1 cellular context compared by ENCODE assay signal in the genomic region with DNA sequence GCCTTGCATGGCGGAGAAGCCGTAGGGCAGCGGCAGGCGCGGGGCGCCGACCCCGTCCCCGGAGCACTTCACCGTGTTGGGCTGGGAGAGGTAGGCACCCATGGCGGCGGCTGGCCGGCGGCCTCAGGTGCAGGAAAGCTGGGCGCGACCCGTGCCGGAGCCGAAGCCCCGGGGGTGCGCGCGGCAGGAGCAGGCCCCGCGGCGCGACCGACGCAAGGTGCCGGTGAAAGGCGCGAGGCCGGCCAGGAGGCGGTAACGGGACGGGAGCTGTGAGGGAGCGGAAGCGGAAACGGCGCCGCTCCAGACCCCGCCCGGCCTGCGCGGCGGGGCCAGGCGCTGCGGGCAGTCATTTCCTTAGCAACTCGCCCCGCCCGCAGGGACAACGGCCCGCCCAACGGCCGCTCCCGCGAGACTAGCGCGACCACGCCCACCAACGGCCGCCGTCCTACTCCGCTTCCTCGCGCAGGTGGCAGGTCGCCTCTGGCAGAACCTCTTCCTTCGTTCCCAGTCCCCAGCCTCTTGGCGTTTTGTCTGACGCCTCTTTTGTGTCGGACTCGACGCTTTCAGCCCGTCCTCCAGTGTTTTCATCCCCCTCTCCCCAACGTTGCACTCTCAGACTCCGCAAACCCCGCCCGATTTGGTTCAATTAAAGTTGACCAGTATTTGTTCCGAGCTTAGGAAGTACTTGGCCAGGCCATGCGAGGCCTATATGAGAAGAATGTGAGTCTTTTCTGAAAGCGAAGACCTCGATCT.
TF ChIP-seq lines count a peak whose summit lies in the region.

A gene with protein sequence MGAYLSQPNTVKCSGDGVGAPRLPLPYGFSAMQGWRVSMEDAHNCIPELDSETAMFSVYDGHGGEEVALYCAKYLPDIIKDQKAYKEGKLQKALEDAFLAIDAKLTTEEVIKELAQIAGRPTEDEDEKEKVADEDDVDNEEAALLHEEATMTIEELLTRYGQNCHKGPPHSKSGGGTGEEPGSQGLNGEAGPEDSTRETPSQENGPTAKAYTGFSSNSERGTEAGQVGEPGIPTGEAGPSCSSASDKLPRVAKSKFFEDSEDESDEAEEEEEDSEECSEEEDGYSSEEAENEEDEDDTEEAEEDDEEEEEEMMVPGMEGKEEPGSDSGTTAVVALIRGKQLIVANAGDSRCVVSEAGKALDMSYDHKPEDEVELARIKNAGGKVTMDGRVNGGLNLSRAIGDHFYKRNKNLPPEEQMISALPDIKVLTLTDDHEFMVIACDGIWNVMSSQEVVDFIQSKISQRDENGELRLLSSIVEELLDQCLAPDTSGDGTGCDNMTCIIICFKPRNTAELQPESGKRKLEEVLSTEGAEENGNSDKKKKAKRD (minus strand): TSS at position 271 of the 753 bp plus-strand sequence. CDS start 169 bp downstream, at position 102.

TF ChIP-seq in HepG2, 621 proteins besides CTCF, POLR2A, EP300 and RAD21 (continued from another document and continues in another):
- TF ChIP-seq IKZF5 (CRISPR knock-in tag; IDR thresholded peaks at IDR 0.05) (peak; percentile 94), PCBP2 (optimal IDR thresholded peaks at IDR 0.05; ENCODE audit: low read depth, low read length, poor library complexity, severe bottlenecking) (no peak), NAIF1 (CRISPR knock-in tag; IDR thresholded peaks at IDR 0.05; ENCODE audit: borderline replicate concordance) (peak; percentile 60), ZNF333 (CRISPR knock-in tag; IDR thresholded peaks at IDR 0.05; ENCODE audit: borderline replicate concordance) (peak; percentile 98; the same call in 1 of the 2 replicates), ZBTB8A (CRISPR knock-in tag; IDR thresholded peaks at IDR 0.05; ENCODE audit: borderline replicate concordance, low read depth) (no peak), ZNF629 (CRISPR knock-in tag; conservative IDR thresholded peaks at IDR 0.05) (no peak; the same call in 1 of the 2 replicates), FOXO1 (CRISPR knock-in tag; IDR thresholded peaks at IDR 0.05) (peak; percentile 61), GTF3A (CRISPR knock-in tag; conservative IDR thresholded peaks at IDR 0.05) (no peak), CENPT (CRISPR knock-in tag; IDR thresholded peaks at IDR 0.05; ENCODE audit: low read depth) (0 out of 2 replicates have a peak, but pooled peaks have one; percentile 44), IRF2 (CRISPR knock-in tag; IDR thresholded peaks at IDR 0.05) (peak; percentile 36; the same call in 1 of the 2 replicates), PTBP1 (IDR thresholded peaks at IDR 0.05; ENCODE audit: low read depth, low read length, poor library complexity, severe bottlenecking) (peak; percentile 25), ZNF274 (CRISPR knock-in tag; IDR thresholded peaks at IDR 0.05) (peak; percentile 85), CENPX (CRISPR knock-in tag; IDR thresholded peaks at IDR 0.05) (no peak), ZFY (CRISPR knock-in tag; IDR thresholded peaks at IDR 0.05) (peak; percentile 99), ZNF660 (CRISPR knock-in tag; IDR thresholded peaks at IDR 0.05; ENCODE audit: borderline replicate concordance, low read depth) (no peak), KDM6A (CRISPR knock-in tag; IDR thresholded peaks at IDR 0.05; ENCODE audit: low read depth) (peak; percentile 38; the same call in 1 of the 2 replicates), ZNF713 (CRISPR knock-in tag; IDR thresholded peaks at IDR 0.05) (no peak), STAG1 (CRISPR knock-in tag; IDR thresholded peaks at IDR 0.05) (0 out of 2 replicates have a peak, but pooled peaks have one; percentile 4), JUN (CRISPR knock-in tag; IDR thresholded peaks at IDR 0.05) (peak; percentile 65; the same call in 1 of the 2 replicates), NFKB2 (CRISPR knock-in tag; IDR thresholded peaks at IDR 0.05; ENCODE audit: borderline replicate concordance) (peak; percentile 94), LRRFIP1 (CRISPR knock-in tag; conservative IDR thresholded peaks at IDR 0.05) (no peak), JUNB (CRISPR knock-in tag; IDR thresholded peaks at IDR 0.05; ENCODE audit: borderline replicate concordance) (no peak), CHD2 (IDR thresholded peaks at IDR 0.05; ENCODE audit: low read depth, low read length) (peak; percentile 98), AKNA (CRISPR knock-in tag; IDR thresholded peaks at IDR 0.05; ENCODE audit: borderline replicate concordance) (0 out of 2 replicates have a peak, but pooled peaks have one; percentile 44), PHB2 (IDR thresholded peaks at IDR 0.05; ENCODE audit: partially characterized antibody) (no peak), ZNF337 (CRISPR knock-in tag; IDR thresholded peaks at IDR 0.05; ENCODE audit: borderline replicate concordance, low read depth) (peak; percentile 79; the same call in 1 of the 2 replicates)
- TF ChIP-seq, protein P1, sequence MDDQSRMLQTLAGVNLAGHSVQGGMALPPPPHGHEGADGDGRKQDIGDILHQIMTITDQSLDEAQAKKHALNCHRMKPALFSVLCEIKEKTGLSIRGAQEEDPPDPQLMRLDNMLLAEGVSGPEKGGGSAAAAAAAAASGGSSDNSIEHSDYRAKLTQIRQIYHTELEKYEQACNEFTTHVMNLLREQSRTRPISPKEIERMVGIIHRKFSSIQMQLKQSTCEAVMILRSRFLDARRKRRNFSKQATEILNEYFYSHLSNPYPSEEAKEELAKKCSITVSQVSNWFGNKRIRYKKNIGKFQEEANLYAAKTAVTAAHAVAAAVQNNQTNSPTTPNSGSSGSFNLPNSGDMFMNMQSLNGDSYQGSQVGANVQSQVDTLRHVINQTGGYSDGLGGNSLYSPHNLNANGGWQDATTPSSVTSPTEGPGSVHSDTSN (CRISPR knock-in tag; IDR thresholded peaks at IDR 0.05; ENCODE audit: borderline replicate concordance): peak; percentile 88
- TF ChIP-seq, protein P2, sequence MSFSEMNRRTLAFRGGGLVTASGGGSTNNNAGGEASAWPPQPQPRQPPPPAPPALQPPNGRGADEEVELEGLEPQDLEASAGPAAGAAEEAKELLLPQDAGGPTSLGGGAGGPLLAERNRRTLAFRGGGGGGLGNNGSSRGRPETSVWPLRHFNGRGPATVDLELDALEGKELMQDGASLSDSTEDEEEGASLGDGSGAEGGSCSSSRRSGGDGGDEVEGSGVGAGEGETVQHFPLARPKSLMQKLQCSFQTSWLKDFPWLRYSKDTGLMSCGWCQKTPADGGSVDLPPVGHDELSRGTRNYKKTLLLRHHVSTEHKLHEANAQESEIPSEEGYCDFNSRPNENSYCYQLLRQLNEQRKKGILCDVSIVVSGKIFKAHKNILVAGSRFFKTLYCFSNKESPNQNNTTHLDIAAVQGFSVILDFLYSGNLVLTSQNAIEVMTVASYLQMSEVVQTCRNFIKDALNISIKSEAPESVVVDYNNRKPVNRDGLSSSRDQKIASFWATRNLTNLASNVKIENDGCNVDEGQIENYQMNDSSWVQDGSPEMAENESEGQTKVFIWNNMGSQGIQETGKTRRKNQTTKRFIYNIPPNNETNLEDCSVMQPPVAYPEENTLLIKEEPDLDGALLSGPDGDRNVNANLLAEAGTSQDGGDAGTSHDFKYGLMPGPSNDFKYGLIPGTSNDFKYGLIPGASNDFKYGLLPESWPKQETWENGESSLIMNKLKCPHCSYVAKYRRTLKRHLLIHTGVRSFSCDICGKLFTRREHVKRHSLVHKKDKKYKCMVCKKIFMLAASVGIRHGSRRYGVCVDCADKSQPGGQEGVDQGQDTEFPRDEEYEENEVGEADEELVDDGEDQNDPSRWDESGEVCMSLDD (CRISPR knock-in tag; IDR thresholded peaks at IDR 0.05; ENCODE audit: borderline replicate concordance): 0 out of 2 replicates have a peak, but pooled peaks have one; percentile 54
- TF ChIP-seq, protein P3, sequence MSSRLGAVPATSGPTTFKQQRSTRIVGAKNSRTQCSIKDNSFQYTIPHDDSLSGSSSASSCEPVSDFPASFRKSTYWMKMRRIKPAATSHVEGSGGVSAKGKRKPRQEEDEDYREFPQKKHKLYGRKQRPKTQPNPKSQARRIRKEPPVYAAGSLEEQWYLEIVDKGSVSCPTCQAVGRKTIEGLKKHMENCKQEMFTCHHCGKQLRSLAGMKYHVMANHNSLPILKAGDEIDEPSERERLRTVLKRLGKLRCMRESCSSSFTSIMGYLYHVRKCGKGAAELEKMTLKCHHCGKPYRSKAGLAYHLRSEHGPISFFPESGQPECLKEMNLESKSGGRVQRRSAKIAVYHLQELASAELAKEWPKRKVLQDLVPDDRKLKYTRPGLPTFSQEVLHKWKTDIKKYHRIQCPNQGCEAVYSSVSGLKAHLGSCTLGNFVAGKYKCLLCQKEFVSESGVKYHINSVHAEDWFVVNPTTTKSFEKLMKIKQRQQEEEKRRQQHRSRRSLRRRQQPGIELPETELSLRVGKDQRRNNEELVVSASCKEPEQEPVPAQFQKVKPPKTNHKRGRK (CRISPR knock-in tag; IDR thresholded peaks at IDR 0.05): peak; percentile 6; the same call in 1 of the 2 replicates
- TF ChIP-seq, protein P4, sequence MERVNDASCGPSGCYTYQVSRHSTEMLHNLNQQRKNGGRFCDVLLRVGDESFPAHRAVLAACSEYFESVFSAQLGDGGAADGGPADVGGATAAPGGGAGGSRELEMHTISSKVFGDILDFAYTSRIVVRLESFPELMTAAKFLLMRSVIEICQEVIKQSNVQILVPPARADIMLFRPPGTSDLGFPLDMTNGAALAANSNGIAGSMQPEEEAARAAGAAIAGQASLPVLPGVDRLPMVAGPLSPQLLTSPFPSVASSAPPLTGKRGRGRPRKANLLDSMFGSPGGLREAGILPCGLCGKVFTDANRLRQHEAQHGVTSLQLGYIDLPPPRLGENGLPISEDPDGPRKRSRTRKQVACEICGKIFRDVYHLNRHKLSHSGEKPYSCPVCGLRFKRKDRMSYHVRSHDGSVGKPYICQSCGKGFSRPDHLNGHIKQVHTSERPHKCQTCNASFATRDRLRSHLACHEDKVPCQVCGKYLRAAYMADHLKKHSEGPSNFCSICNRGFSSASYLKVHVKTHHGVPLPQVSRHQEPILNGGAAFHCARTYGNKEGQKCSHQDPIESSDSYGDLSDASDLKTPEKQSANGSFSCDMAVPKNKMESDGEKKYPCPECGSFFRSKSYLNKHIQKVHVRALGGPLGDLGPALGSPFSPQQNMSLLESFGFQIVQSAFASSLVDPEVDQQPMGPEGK (CRISPR knock-in tag; IDR thresholded peaks at IDR 0.05): peak; percentile 75
- TF ChIP-seq, protein P5, sequence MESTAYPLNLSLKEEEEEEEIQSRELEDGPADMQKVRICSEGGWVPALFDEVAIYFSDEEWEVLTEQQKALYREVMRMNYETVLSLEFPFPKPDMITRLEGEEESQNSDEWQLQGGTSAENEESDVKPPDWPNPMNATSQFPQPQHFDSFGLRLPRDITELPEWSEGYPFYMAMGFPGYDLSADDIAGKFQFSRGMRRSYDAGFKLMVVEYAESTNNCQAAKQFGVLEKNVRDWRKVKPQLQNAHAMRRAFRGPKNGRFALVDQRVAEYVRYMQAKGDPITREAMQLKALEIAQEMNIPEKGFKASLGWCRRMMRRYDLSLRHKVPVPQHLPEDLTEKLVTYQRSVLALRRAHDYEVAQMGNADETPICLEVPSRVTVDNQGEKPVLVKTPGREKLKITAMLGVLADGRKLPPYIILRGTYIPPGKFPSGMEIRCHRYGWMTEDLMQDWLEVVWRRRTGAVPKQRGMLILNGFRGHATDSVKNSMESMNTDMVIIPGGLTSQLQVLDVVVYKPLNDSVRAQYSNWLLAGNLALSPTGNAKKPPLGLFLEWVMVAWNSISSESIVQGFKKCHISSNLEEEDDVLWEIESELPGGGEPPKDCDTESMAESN (CRISPR knock-in tag; conservative IDR thresholded peaks at IDR 0.05): peak; percentile 98
